Comparison of ENCODE assay signal across 1 cellular context in genomic region chr14:20607617-20608016, GRCh38.
TF ChIP-seq lines count a peak whose summit lies in the region.

No MANE protein-coding gene starts in this region.

TF ChIP-seq in H1, 55 proteins besides CTCF, POLR2A, EP300 and RAD21:
- TF ChIP-seq TCF12 (IDR thresholded peaks at IDR 0.05; ENCODE audit: low read depth, low read length) (no peak), ASH2L (IDR thresholded peaks at IDR 0.05; ENCODE audit: low read length) (no peak), KDM5A (IDR thresholded peaks at IDR 0.05; ENCODE audit: low read length) (no peak)
